16 cellular contexts compared by ENCODE assay signal in the genomic region with DNA sequence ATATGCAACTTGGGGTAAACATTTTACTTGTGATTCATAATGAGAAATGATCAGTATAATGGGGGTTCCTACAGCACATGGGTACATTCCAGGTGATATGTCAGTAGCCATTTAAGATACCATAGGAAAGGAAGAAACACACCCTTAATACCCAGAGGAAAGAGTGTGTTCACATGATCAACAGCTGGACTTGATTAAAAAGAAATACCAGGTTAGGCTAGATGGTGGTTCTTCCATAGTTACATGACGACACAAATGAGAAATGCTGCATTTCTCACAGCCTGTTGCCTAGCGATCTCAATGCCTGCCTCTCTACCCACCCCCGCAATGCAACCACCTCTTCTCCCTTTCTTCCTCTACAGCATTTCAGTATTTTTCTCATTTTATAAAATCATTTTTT.
DNase-seq lines count a peak whose midpoint lies in the region; ATAC-seq, FAIRE-seq and TF ChIP-seq lines count a peak whose summit lies in the region.
"Had no signal": no experiment of that assay in that cellular context is flagged by ENCODE, and none has a peak within 500 bp of the region (broad histone marks: within the 10 kb centered on the region; RNA-seq: fewer than 3 reads in every experiment).

No MANE protein-coding gene starts in this region.

- peak overlapping the region; percentile 52 for H3K4me2 ChIP-seq in skeletal muscle satellite cell (ENCODE audit: low read length)

- no peaks in the 10 kb centered on the region for H3K4me1 Mint-ChIP-seq in activated CD4-positive, alpha-beta memory T cell treated with anti-CD3 and anti-CD28 coated beads, Interleukin-2, amount 10 ng/mL, durations not matched to agents 7 days and 5 days
- H3K4me1 Mint-ChIP-seq: central memory CD8-positive, alpha-beta T cell had no signal

- H3K36me3 ChIP-seq in skeletal muscle satellite cell (ENCODE audit: insufficient read depth, low read length) (no peaks in the 10 kb centered on the region), aorta (ENCODE audit: control insufficient read depth in 1 of 2, insufficient read depth in 2 of 2, low read length in 1 of 2) (no peaks in the 10 kb centered on the region)
- H3K36me3 ChIP-seq: thyroid gland had no signal

- 75 to 87% methylated on average over 3 of the region's 3 CpGs for WGBS in aorta, 2 donors

- H3K9ac ChIP-seq in skeletal muscle satellite cell (ENCODE audit: low read depth, low read length) = no peak overlapping the region

- no peak overlapping the region for H3K27ac ChIP-seq in aorta (ENCODE audit: low read depth in 1 of 2, low read length in 2 of 2)
- H3K27ac ChIP-seq: thyroid gland had no signal

- H3K9me3 Mint-ChIP-seq in activated CD4-positive, alpha-beta memory T cell treated with anti-CD3 and anti-CD28 coated beads, Interleukin-2, amount 10 ng/mL, durations not matched to agents 7 days and 5 days = no peaks in the 10 kb centered on the region
- H3K9me3 Mint-ChIP-seq: activated T-helper 2 cell treated with anti-CD3 and anti-CD28 coated beads, Interferon-gamma antibody, Interleukin-2, Interleukin-4, amounts not matched to agents 10 μg/mL and 5 μg/mL and 100 μg/mL, durations not matched to agents 14 hours and 24 hours and 36 hours; central memory CD8-positive, alpha-beta T cell; natural killer cell treated with Interleukin-12 subunit alpha and Interleukin-12 subunit beta and Interleukin-15 and Interleukin-18, amount 100 ng/mL, for 72 hours; T-helper 2 cell treated with Interferon-gamma antibody and Interleukin-4, amounts not matched to agents 5 μg/mL and 100 μg/mL, for 36 hours had no signal

- DNase-seq in GM12892 (ENCODE audit: insufficient read length) (no peak), amniotic epithelial cell (ENCODE audit: low read depth) (peak; percentile 68), fibroblast of villous mesenchyme (ENCODE audit: low read depth) (peak; percentile 70), T-helper 9 cell (no peak), aorta (no peak), NCI-H1436 (lab: John Stamatoyannopoulos, UW) (no peak)
- DNase-seq in activated CD4-positive, alpha-beta memory T cell treated with anti-CD3 and anti-CD28 coated beads, Interleukin-2, amount 10 ng/mL, durations not matched to agents 7 days and 5 days = no peak
- DNase-seq: activated CD4-positive, alpha-beta T cell treated with anti-CD3 and anti-CD28 coated beads, Interleukin-2, amount 50 U/mL, for 48 hours; GOT3; left cardiac atrium; thyroid gland had no signal

- peaks cover 22% of the 10 kb centered on the region for H3K27me3 Mint-ChIP-seq in activated CD4-positive, alpha-beta memory T cell treated with anti-CD3 and anti-CD28 coated beads, Interleukin-2, amount 10 ng/mL, durations not matched to agents 7 days and 5 days

- peak; percentile 24 for FAIRE-seq in GM12892 (lab: Jason Lieb, UNC)

- H3K36me3 Mint-ChIP-seq in activated CD4-positive, alpha-beta memory T cell treated with anti-CD3 and anti-CD28 coated beads, Interleukin-2, amount 10 ng/mL, durations not matched to agents 7 days and 5 days (ENCODE audit: low read depth) = no peaks in the 10 kb centered on the region
- H3K36me3 Mint-ChIP-seq: natural killer cell treated with Interleukin-12 subunit alpha and Interleukin-12 subunit beta and Interleukin-15 and Interleukin-18, amount 100 ng/mL, for 72 hours had no signal

- no peak for ATAC-seq in aorta (ENCODE audit: low FRiP score)
- ATAC-seq: left cardiac atrium; natural killer cell treated with Interleukin-12 subunit alpha and Interleukin-12 subunit beta and Interleukin-15 and Interleukin-18, amount 100 ng/mL, for 72 hours had no signal

- no peak overlapping the region for H3K27ac Mint-ChIP-seq in activated CD4-positive, alpha-beta memory T cell treated with anti-CD3 and anti-CD28 coated beads, Interleukin-2, amount 10 ng/mL, durations not matched to agents 7 days and 5 days
- H3K27ac Mint-ChIP-seq: activated T-helper 2 cell treated with anti-CD3 and anti-CD28 coated beads, Interferon-gamma antibody, Interleukin-2, Interleukin-4, amounts not matched to agents 10 μg/mL and 5 μg/mL and 100 μg/mL, durations not matched to agents 14 hours and 24 hours and 36 hours; natural killer cell treated with Interleukin-12 subunit alpha and Interleukin-12 subunit beta and Interleukin-15 and Interleukin-18, amount 100 ng/mL, for 72 hours; T-helper 2 cell treated with Interferon-gamma antibody and Interleukin-4, amounts not matched to agents 5 μg/mL and 100 μg/mL, for 36 hours had no signal

- H3K27me3 ChIP-seq in skeletal muscle satellite cell (ENCODE audit: control insufficient read depth, insufficient read depth, low read length) (no peaks in the 10 kb centered on the region), aorta (ENCODE audit: control insufficient read depth in 1 of 2, insufficient read depth in 2 of 2, low read length in 1 of 2) (no peaks in the 10 kb centered on the region)
- H3K27me3 ChIP-seq: thyroid gland had no signal

- peaks cover 14% of the 10 kb centered on the region for H3K4me1 ChIP-seq in skeletal muscle satellite cell (ENCODE audit: control insufficient read depth, insufficient read depth, low read length)
- H3K4me1 ChIP-seq in aorta (ENCODE audit: control insufficient read depth in 1 of 2, insufficient read depth in 2 of 2, low read length in 2 of 2) = no peaks in the 10 kb centered on the region
- H3K4me1 ChIP-seq: thyroid gland had no signal

- no peaks in the 10 kb centered on the region for H3K9me3 ChIP-seq in skeletal muscle satellite cell (replicated peaks; ENCODE audit: low read length)
- no peaks in the 10 kb centered on the region for H3K9me3 ChIP-seq in aorta (ENCODE audit: control insufficient read depth, low read length)
- H3K9me3 ChIP-seq: thyroid gland had no signal

- POLR2A ChIA-PET in activated CD4-positive, alpha-beta memory T cell treated with anti-CD3 and anti-CD28 coated beads, Interleukin-2, amount 10 ng/mL, durations not matched to agents 7 days and 5 days (lab: Charles Lee) = no interaction called here

- intact Hi-C loops in aorta (cut with DNase I) = no loop called here

- TF ChIP-seq CTCF in fibroblast of villous mesenchyme (IDR thresholded peaks at IDR 0.05; ENCODE audit: insufficient read depth, low read depth, low read length) = no peak

- no peak overlapping the region for H3K4me3 ChIP-seq in fibroblast of villous mesenchyme (ENCODE audit: low read depth, low read length)
- H3K4me3 ChIP-seq in skeletal muscle satellite cell (ENCODE audit: low read length) = no peak overlapping the region
- no peak overlapping the region for H3K4me3 ChIP-seq in aorta (ENCODE audit: low read length in 2 of 2)
- H3K4me3 ChIP-seq: thyroid gland had no signal

- H3K4me3 Mint-ChIP-seq in activated CD4-positive, alpha-beta memory T cell treated with anti-CD3 and anti-CD28 coated beads, Interleukin-2, amount 10 ng/mL, durations not matched to agents 7 days and 5 days = no peak overlapping the region
- H3K4me3 Mint-ChIP-seq: central memory CD8-positive, alpha-beta T cell; natural killer cell treated with Interleukin-12 subunit alpha and Interleukin-12 subunit beta and Interleukin-15 and Interleukin-18, amount 100 ng/mL, for 72 hours; T-helper 2 cell treated with Interferon-gamma antibody and Interleukin-4, amounts not matched to agents 5 μg/mL and 100 μg/mL, for 36 hours had no signal

- CTCF ChIA-PET in activated CD4-positive, alpha-beta memory T cell treated with anti-CD3 and anti-CD28 coated beads, Interleukin-2, amount 10 ng/mL, durations not matched to agents 7 days and 5 days (lab: Charles Lee) = no interaction called here

- no peak for TF ChIP-seq POLR2A in GM12892 (IDR thresholded peaks at IDR 0.05; ENCODE audit: low read depth, low read length)

Comparison
In these comparisons a context has a peak if more than half of its experiments do, and no peak if none do; other contexts are left out.
1. DNase-seq: peak in amniotic epithelial cell (single experiment) and fibroblast of villous mesenchyme (single experiment); none in GM12892 (single experiment), T-helper 9 cell (single experiment), activated CD4-positive, alpha-beta memory T cell treated with anti-CD3 and anti-CD28 coated beads, Interleukin-2, amount 10 ng/mL, durations not matched to agents 7 days and 5 days (single experiment), aorta (0 of 2) and NCI-H1436 (single experiment).